14 cellular contexts compared by ENCODE assay signal in the genomic region with DNA sequence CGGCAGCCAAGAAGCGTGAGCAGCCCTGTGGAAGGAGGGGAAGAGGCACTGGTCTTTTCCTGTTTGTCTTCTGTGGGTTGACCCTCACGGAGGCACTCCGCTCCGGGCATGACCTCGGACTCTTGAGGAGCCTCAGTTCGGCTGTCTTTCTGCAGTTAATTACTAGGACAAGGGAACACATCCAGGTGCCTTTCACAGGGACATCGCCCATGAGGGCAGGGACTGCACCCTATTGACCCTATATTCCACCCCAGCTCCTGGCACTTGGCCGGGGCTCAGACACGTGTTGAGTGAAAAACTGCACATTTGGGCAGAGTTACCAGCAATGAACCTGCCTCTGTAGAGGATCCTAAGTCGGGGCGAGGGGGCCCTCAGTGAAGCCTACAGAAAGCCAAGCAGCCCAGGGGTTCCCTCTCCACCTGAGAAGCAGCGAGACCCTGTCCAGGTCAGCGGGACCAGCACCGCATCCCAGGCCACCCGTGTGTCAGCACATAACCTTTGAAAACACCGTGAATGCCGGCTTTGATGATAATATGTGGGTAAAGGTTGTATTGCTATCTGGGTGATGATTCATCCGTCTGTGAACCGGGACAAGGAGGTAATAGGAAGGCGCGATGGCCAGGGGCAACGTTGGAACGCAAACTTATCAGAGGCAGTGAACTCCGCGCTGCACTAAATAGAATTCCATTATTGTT.
A peak's percentile ranks its signal among the peaks of the same experiment; 100 is the strongest.
DNase-seq lines count a peak whose midpoint lies in the region; ATAC-seq and TF ChIP-seq lines count a peak whose summit lies in the region.
"Had no signal": no experiment of that assay in that cellular context is flagged by ENCODE, and none has a peak within 500 bp of the region (broad histone marks: within the 10 kb centered on the region; RNA-seq: fewer than 3 reads in every experiment).

No MANE protein-coding gene starts in this region.

- H3K4me2 ChIP-seq in HCT116 (ENCODE audit: low read length): peak overlapping the region; percentile 62
- no peak overlapping the region for H3K4me2 ChIP-seq in neural cell (ENCODE audit: low read length)
- H3K4me2 ChIP-seq: A549 had no signal

- RAD21 ChIA-PET in HCT116 (lab: Charles Lee; ENCODE audit: low non-redundant PET in 1 of 2, low total read pairs in 2 of 2, uncharacterized antibody in 2 of 2, unreplicated experiment in 2 of 2): no interaction called here

- H3K4me3 ChIP-seq in HCT116 (replicated peaks in 1 of 2; ENCODE audit: low read depth in 1 of 2, low read length in 2 of 2) (peak overlapping the region in 1 of 2 experiments; percentile 25; a peak in 1 of 4 replicates), neural cell (ENCODE audit: low read length) (no peak overlapping the region)
- H3K4me3 ChIP-seq: A549, SJSA1 had no signal

- TF ChIP-seq CTCF in HCT116 (IDR thresholded peaks at IDR 0.05 in 2 of 3, conservative IDR thresholded peaks at IDR 0.05 in 1 of 3; ENCODE audit: borderline replicate concordance in 1 of 3, insufficient read depth in 1 of 3, low read depth in 2 of 3, low read length in 2 of 3) (no peak), neural cell (IDR thresholded peaks at IDR 0.05; ENCODE audit: poor library complexity, severe bottlenecking) (no peak)

- H3K36me3 ChIP-seq in HCT116 (ENCODE audit: control insufficient read depth in 1 of 2, insufficient read depth in 2 of 2, low read length in 2 of 2): no peaks in the 10 kb centered on the region
- no peaks in the 10 kb centered on the region for H3K36me3 ChIP-seq in neural cell (ENCODE audit: insufficient read depth, low read length)
- H3K36me3 ChIP-seq: SJSA1 had no signal

- DNase-seq in COLO829 (ENCODE audit: low spot score): peak; percentile 23
- peak; percentile 27 for DNase-seq in HCT116 (ENCODE audit: low read depth, low spot score)
- DNase-seq in SK-MEL-5 (ENCODE audit: low read depth, low spot score): peak; percentile 13
- DNase-seq in effector CD4-positive, alpha-beta T cell: no peak
- no peak for DNase-seq in HEK293T (ENCODE audit: extremely low spot score)
- no peak for DNase-seq in OCI-M1 (lab: John Stamatoyannopoulos, UW)
- DNase-seq: CD4-positive, alpha-beta memory T cell; IMR-90; NCI-H187 treated with DMSO at 0.1 percent for 48 hours; NCI-H510A treated with DMSO at 0.1 percent for 48 hours; NCI-H774 had no signal

- no peaks in the 10 kb centered on the region; the same call in 1 of the 2 replicates for H3K27me3 ChIP-seq in HCT116 (ENCODE audit: insufficient read depth, low read length)
- H3K27me3 ChIP-seq in neural cell (ENCODE audit: insufficient read depth, low read depth, low read length): no peaks in the 10 kb centered on the region
- H3K27me3 ChIP-seq: SJSA1 had no signal

- no TSS peak for BruUV-seq in HCT116 (replicated peaks; lab: Mats Ljungman, UMichigan)

- H3K79me2 ChIP-seq in HCT116 (ENCODE audit: insufficient read depth, low read length): no peaks in the 10 kb centered on the region
- no peaks in the 10 kb centered on the region for H3K79me2 ChIP-seq in neural cell (replicated peaks; ENCODE audit: insufficient read depth, low read length)

- H2AFZ ChIP-seq in HCT116 (ENCODE audit: low read depth, low read length, poor library complexity, severe bottlenecking): no peak overlapping the region
- H2AFZ ChIP-seq in neural cell (ENCODE audit: low read depth, low read length): no peak overlapping the region

- no peak for TF ChIP-seq POLR2A in HCT116 (IDR thresholded peaks at IDR 0.05; ENCODE audit: borderline replicate concordance, extremely low read depth, insufficient read depth, insufficient read length)

- H3K27ac ChIP-seq in HCT116 (ENCODE audit: low read depth, low read length) (no peak overlapping the region), neural cell (ENCODE audit: low read length) (no peak overlapping the region)
- H3K27ac ChIP-seq: A549, SJSA1 had no signal

- no peak for TF ChIP-seq EP300 in neural cell (conservative IDR thresholded peaks at IDR 0.05; ENCODE audit: poor library complexity, severe bottlenecking)

- no peak for TF ChIP-seq RAD21 in HCT116 (IDR thresholded peaks at IDR 0.05; ENCODE audit: low read depth)
- no peak for TF ChIP-seq RAD21 in neural cell (conservative IDR thresholded peaks at IDR 0.05)

- POLR2A ChIA-PET in HCT116 (lab: Charles Lee) (no interaction called here), HEK293T (lab: Yijun Ruan, JAX) (no interaction called here)

- peak; percentile 78 for ATAC-seq in HCT116
- ATAC-seq: A549 had no signal

- H3K9me2 ChIP-seq in HCT116 (ENCODE audit: insufficient read depth): no peaks in the 10 kb centered on the region
- no peaks in the 10 kb centered on the region for H3K9me2 ChIP-seq in neural cell (ENCODE audit: insufficient read depth, low read length)

- H4K20me1 ChIP-seq in HCT116 (ENCODE audit: insufficient read depth) (no peaks in the 10 kb centered on the region), neural cell (ENCODE audit: insufficient read depth) (no peaks in the 10 kb centered on the region)

- no peaks in the 10 kb centered on the region for H3F3A ChIP-seq in neural cell (ENCODE audit: insufficient read depth, low read length, poor library complexity, severe bottlenecking)

- H3K9ac ChIP-seq in HCT116 (ENCODE audit: low read length) (no peak overlapping the region), neural cell (ENCODE audit: low read length) (no peak overlapping the region)

- H3K4me1 ChIP-seq in HCT116 (ENCODE audit: control insufficient read depth in 1 of 2, insufficient read depth in 2 of 2, low read length in 2 of 2): peaks cover 12 to 23% of the 10 kb centered on the region in 2 experiments
- H3K4me1 ChIP-seq: A549, SJSA1 had no signal

- in situ Hi-C loops in SK-MEL-5 (cut with HindIII; ENCODE audit: low pct_unique_long_range_greater_than_20kb, low sequenced_read_pairs): no loop called here

- intact Hi-C loops in HCT116 (cut with micrococcal nuclease): no loop called here

- CTCF ChIA-PET in HCT116 (lab: Charles Lee): no interaction called here
- CTCF ChIA-PET in HEK293T (lab: Yijun Ruan, JAX): no interaction called here

- H3K9me3 ChIP-seq in HCT116 (ENCODE audit: control insufficient read depth in 1 of 2, insufficient read depth in 1 of 2, low read depth in 1 of 2, low read length in 2 of 2) (no peaks in the 10 kb centered on the region), neural cell (ENCODE audit: low read length) (no peaks in the 10 kb centered on the region)
- H3K9me3 ChIP-seq: A549, SJSA1 had no signal

TF ChIP-seq in HCT116, 20 proteins besides CTCF, POLR2A, EP300 and RAD21 (continues in another document):
- TF ChIP-seq SIN3A (IDR thresholded peaks at IDR 0.05; ENCODE audit: low read depth) (no peak), JUND (IDR thresholded peaks at IDR 0.05) (no peak; the same call in 1 of the 2 replicates), EGR1 (IDR thresholded peaks at IDR 0.05; ENCODE audit: low read depth) (no peak)

TF ChIP-seq in neural cell, 6 proteins besides CTCF, POLR2A, EP300 and RAD21:
- TF ChIP-seq POLR2AphosphoS5 (IDR thresholded peaks at IDR 0.05) (peak; percentile 50), TAF1 (IDR thresholded peaks at IDR 0.05; ENCODE audit: low read depth) (no peak)

TF ChIP-seq in HEK293T, 16 proteins besides CTCF, POLR2A, EP300 and RAD21:
- TF ChIP-seq SP1 (IDR thresholded peaks at IDR 0.05) (no peak), NFRKB (IDR thresholded peaks at IDR 0.05) (no peak), L3MBTL2 (conservative IDR thresholded peaks at IDR 0.05) (no peak), ELF4 (IDR thresholded peaks at IDR 0.05) (no peak), SUZ12 (IDR thresholded peaks at IDR 0.05) (no peak), ZNF384 (IDR thresholded peaks at IDR 0.05) (no peak), FOXA1 (IDR thresholded peaks at IDR 0.05) (no peak)
- TF ChIP-seq, protein P1, sequence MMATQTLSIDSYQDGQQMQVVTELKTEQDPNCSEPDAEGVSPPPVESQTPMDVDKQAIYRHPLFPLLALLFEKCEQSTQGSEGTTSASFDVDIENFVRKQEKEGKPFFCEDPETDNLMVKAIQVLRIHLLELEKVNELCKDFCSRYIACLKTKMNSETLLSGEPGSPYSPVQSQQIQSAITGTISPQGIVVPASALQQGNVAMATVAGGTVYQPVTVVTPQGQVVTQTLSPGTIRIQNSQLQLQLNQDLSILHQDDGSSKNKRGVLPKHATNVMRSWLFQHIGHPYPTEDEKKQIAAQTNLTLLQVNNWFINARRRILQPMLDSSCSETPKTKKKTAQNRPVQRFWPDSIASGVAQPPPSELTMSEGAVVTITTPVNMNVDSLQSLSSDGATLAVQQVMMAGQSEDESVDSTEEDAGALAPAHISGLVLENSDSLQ (IDR thresholded peaks at IDR 0.05): no peak

Comparison
In these comparisons a context has a peak if more than half of its experiments do, and no peak if none do; other contexts are left out.
1. DNase-seq: peak in COLO829 (single experiment), HCT116 (single experiment) and SK-MEL-5 (single experiment); none in effector CD4-positive, alpha-beta T cell (single experiment), HEK293T (single experiment) and OCI-M1 (single experiment).